In genomic region chr19:18898081-18898532, GRCh38 we compare ENCODE assay signal across 1 cellular context.
TF ChIP-seq lines count a peak whose summit lies in the region.

No MANE protein-coding gene starts in this region.

TF ChIP-seq in K562, 482 proteins besides CTCF, POLR2A, EP300 and RAD21 (continued from another document):
- TF ChIP-seq RBBP5 (IDR thresholded peaks at IDR 0.05; ENCODE audit: borderline replicate concordance, insufficient read depth, low read length, poor library complexity, severe bottlenecking): peak; percentile 34
- TF ChIP-seq L3MBTL2 (IDR thresholded peaks at IDR 0.05): peak; percentile 19; the same call in 1 of the 2 replicates
- TF ChIP-seq ETV5 (CRISPR knock-in tag; IDR thresholded peaks at IDR 0.05; ENCODE audit: low read depth): no peak
- TF ChIP-seq RBM17 (IDR thresholded peaks at IDR 0.05; ENCODE audit: borderline replicate concordance, low read depth, low read length): no peak
- 0 out of 2 replicates have a peak, but pooled peaks have one; percentile 25 for TF ChIP-seq ERF (CRISPR knock-in tag; IDR thresholded peaks at IDR 0.05)
- no peak for TF ChIP-seq ZNF197 (CRISPR knock-in tag; IDR thresholded peaks at IDR 0.05; ENCODE audit: low read depth)
- TF ChIP-seq COPS2 (conservative IDR thresholded peaks at IDR 0.05): no peak
- no peak for TF ChIP-seq ZNF444 (CRISPR knock-in tag; IDR thresholded peaks at IDR 0.05)
- TF ChIP-seq NR2C2 (CRISPR knock-in tag; IDR thresholded peaks at IDR 0.05): no peak; the same call in none of the 2 replicates
- no peak for TF ChIP-seq NR2C2 (tag; IDR thresholded peaks at IDR 0.05)
- TF ChIP-seq RBM22 (IDR thresholded peaks at IDR 0.05; ENCODE audit: low read depth, low read length, poor library complexity, severe bottlenecking): peak; percentile 78
- peak; percentile 77 for TF ChIP-seq POLR2G (IDR thresholded peaks at IDR 0.05; ENCODE audit: low read depth, low read length)
- no peak for TF ChIP-seq TAL1 (IDR thresholded peaks at IDR 0.05)
- peak; percentile 57; the same call in 1 of the 2 replicates for TF ChIP-seq VEZF1 (CRISPR knock-in tag; IDR thresholded peaks at IDR 0.05)
- TF ChIP-seq KDM4B (IDR thresholded peaks at IDR 0.05; ENCODE audit: borderline replicate concordance in 2 of 2, low read depth in 1 of 2): no peak
- no peak for TF ChIP-seq ZBED1 (IDR thresholded peaks at IDR 0.05)
- no peak for TF ChIP-seq MCM2 (IDR thresholded peaks at IDR 0.05; ENCODE audit: low read depth)
- no peak for TF ChIP-seq SETDB1 (IDR thresholded peaks at IDR 0.05; ENCODE audit: low read length)
- no peak for TF ChIP-seq HNRNPH1 (optimal IDR thresholded peaks at IDR 0.05; ENCODE audit: low read depth, low read length)
- no peak for TF ChIP-seq PHTF2 (CRISPR knock-in tag; IDR thresholded peaks at IDR 0.05)
- TF ChIP-seq ZNF511 (CRISPR knock-in tag; IDR thresholded peaks at IDR 0.05): no peak
- TF ChIP-seq SRSF1 (IDR thresholded peaks at IDR 0.05; ENCODE audit: low read depth, low read length): no peak
- no peak for TF ChIP-seq GTF2F1 (IDR thresholded peaks at IDR 0.05; ENCODE audit: low read depth, low read length)
- no peak for TF ChIP-seq SMC3 (conservative IDR thresholded peaks at IDR 0.05; ENCODE audit: insufficient read depth, low read depth, low read length)
- no peak for TF ChIP-seq NONO (IDR thresholded peaks at IDR 0.05; ENCODE audit: low read depth in 2 of 2, low read length in 1 of 2)
- TF ChIP-seq ZNF3 (CRISPR knock-in tag; IDR thresholded peaks at IDR 0.05): no peak
- TF ChIP-seq DIDO1 (tag; IDR thresholded peaks at IDR 0.05; ENCODE audit: low read depth): no peak
- no peak for TF ChIP-seq ILK (tag; IDR thresholded peaks at IDR 0.05; ENCODE audit: borderline replicate concordance, low read depth)
- TF ChIP-seq ZNF165 (CRISPR knock-in tag; IDR thresholded peaks at IDR 0.05; ENCODE audit: borderline replicate concordance): no peak
- no peak for TF ChIP-seq ZFP36 (IDR thresholded peaks at IDR 0.05; ENCODE audit: low read depth, low read length, partially characterized antibody)
- no peak for TF ChIP-seq ZNF316 (IDR thresholded peaks at IDR 0.05)
- no peak for TF ChIP-seq FOXA1 (IDR thresholded peaks at IDR 0.05; ENCODE audit: borderline replicate concordance)
- TF ChIP-seq ARID1B (IDR thresholded peaks at IDR 0.05): peak; percentile 17; the same call in 1 of the 2 replicates
- no peak for TF ChIP-seq HES1 (IDR thresholded peaks at IDR 0.05; ENCODE audit: low read depth)
- no peak for TF ChIP-seq TARDBP (IDR thresholded peaks at IDR 0.05)
- no peak for TF ChIP-seq NFE2L1 (tag; IDR thresholded peaks at IDR 0.05; ENCODE audit: borderline replicate concordance, low read depth)
- no peak for TF ChIP-seq SMARCA5 (IDR thresholded peaks at IDR 0.05)
- no peak for TF ChIP-seq SREBF1 (IDR thresholded peaks at IDR 0.05; ENCODE audit: borderline replicate concordance, low read depth, low read length)
- TF ChIP-seq SIRT6 (IDR thresholded peaks at IDR 0.05; ENCODE audit: low read depth, low read length): no peak
- TF ChIP-seq SLC30A9 (CRISPR knock-in tag; IDR thresholded peaks at IDR 0.05): no peak
- no peak for TF ChIP-seq CHAMP1 (IDR thresholded peaks at IDR 0.05)
- TF ChIP-seq SP2 (IDR thresholded peaks at IDR 0.05; ENCODE audit: extremely low read depth, low read depth, low read length, poor library complexity, severe bottlenecking): no peak
- no peak for TF ChIP-seq ILF3 (IDR thresholded peaks at IDR 0.05; ENCODE audit: borderline replicate concordance)
- TF ChIP-seq ZKSCAN8 (CRISPR knock-in tag; IDR thresholded peaks at IDR 0.05): no peak
- TF ChIP-seq, protein P1, sequence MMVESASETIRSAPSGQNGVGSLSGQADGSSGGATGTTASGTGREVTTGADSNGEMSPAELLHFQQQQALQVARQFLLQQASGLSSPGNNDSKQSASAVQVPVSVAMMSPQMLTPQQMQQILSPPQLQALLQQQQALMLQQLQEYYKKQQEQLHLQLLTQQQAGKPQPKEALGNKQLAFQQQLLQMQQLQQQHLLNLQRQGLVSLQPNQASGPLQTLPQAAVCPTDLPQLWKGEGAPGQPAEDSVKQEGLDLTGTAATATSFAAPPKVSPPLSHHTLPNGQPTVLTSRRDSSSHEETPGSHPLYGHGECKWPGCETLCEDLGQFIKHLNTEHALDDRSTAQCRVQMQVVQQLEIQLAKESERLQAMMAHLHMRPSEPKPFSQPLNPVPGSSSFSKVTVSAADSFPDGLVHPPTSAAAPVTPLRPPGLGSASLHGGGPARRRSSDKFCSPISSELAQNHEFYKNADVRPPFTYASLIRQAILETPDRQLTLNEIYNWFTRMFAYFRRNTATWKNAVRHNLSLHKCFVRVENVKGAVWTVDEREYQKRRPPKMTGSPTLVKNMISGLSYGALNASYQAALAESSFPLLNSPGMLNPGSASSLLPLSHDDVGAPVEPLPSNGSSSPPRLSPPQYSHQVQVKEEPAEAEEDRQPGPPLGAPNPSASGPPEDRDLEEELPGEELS (CRISPR knock-in tag; IDR thresholded peaks at IDR 0.05; ENCODE audit: borderline replicate concordance): no peak
- no peak for TF ChIP-seq EHMT2 (IDR thresholded peaks at IDR 0.05)
- peak; percentile 44; the same call in 1 of the 2 replicates for TF ChIP-seq ZBTB9 (CRISPR knock-in tag; IDR thresholded peaks at IDR 0.05)
- peak; percentile 47 for TF ChIP-seq HMGN3 (IDR thresholded peaks at IDR 0.05; ENCODE audit: borderline replicate concordance, extremely low read depth, insufficient read length, low read depth, low read length)
- TF ChIP-seq ZNF609 (CRISPR knock-in tag; IDR thresholded peaks at IDR 0.05; ENCODE audit: borderline replicate concordance): 0 out of 2 replicates have a peak, but pooled peaks have one; percentile 5
- TF ChIP-seq, protein P2, sequence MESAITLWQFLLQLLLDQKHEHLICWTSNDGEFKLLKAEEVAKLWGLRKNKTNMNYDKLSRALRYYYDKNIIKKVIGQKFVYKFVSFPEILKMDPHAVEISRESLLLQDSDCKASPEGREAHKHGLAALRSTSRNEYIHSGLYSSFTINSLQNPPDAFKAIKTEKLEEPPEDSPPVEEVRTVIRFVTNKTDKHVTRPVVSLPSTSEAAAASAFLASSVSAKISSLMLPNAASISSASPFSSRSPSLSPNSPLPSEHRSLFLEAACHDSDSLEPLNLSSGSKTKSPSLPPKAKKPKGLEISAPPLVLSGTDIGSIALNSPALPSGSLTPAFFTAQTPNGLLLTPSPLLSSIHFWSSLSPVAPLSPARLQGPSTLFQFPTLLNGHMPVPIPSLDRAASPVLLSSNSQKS (CRISPR knock-in tag; IDR thresholded peaks at IDR 0.05): no peak
- TF ChIP-seq KHSRP (IDR thresholded peaks at IDR 0.05): no peak
- TF ChIP-seq MAX (CRISPR knock-in tag; IDR thresholded peaks at IDR 0.05): peak; percentile 77
- peak; percentile 93 for TF ChIP-seq BHLHE40 (IDR thresholded peaks at IDR 0.05; ENCODE audit: low read length)
- no peak for TF ChIP-seq FOS (IDR thresholded peaks at IDR 0.05; ENCODE audit: extremely low read depth, insufficient read length)
- TF ChIP-seq MITF (IDR thresholded peaks at IDR 0.05): peak; percentile 72; the same call in 1 of the 2 replicates
- TF ChIP-seq ADNP (tag; IDR thresholded peaks at IDR 0.05): no peak
- no peak for TF ChIP-seq XRCC3 (IDR thresholded peaks at IDR 0.05)
- no peak for TF ChIP-seq U2AF2 (optimal IDR thresholded peaks at IDR 0.05; ENCODE audit: low read depth, low read length)
- no peak for TF ChIP-seq ZNF707 (CRISPR knock-in tag; conservative IDR thresholded peaks at IDR 0.05)
- TF ChIP-seq ZNF695 (CRISPR knock-in tag; IDR thresholded peaks at IDR 0.05): no peak
